Comparison of ENCODE assay signal across 10 cellular contexts in genomic region chr14:53570411-53571387, GRCh38.
DNase-seq lines count a peak whose midpoint lies in the region; ATAC-seq and TF ChIP-seq lines count a peak whose summit lies in the region.
"Had no signal": no experiment of that assay in that cellular context is flagged by ENCODE, and none has a peak within 500 bp of the region (broad histone marks: within the 10 kb centered on the region; RNA-seq: fewer than 3 reads in every experiment).

No MANE protein-coding gene starts in this region.

- no peaks in the 10 kb centered on the region for H3K4me1 Mint-ChIP-seq in natural killer cell treated with Interleukin-12 subunit alpha and Interleukin-12 subunit beta and Interleukin-15 and Interleukin-18, amount 100 ng/mL, for 72 hours (ENCODE audit: low read depth in 2 of 2)

- TF ChIP-seq POLR2A in thyroid gland (IDR thresholded peaks at IDR 0.05), result no peak

- H3K27me3 Mint-ChIP-seq in natural killer cell treated with Interleukin-12 subunit alpha and Interleukin-12 subunit beta and Interleukin-15 and Interleukin-18, amount 100 ng/mL, for 72 hours, result no peaks in the 10 kb centered on the region

- H3K9me3 ChIP-seq in thyroid gland, result no peaks in the 10 kb centered on the region

- intact Hi-C loops in thyroid gland (cut with DNase I), result no loop called here

- H3K36me3 ChIP-seq in rectal smooth muscle tissue (ENCODE audit: control insufficient read depth, insufficient read depth, low read length) (no peaks in the 10 kb centered on the region), thyroid gland (no peaks in the 10 kb centered on the region)

- H3K9ac ChIP-seq in rectal smooth muscle tissue (ENCODE audit: low read length), result no peak overlapping the region

- peaks cover 7% of the 10 kb centered on the region for H3K9me3 Mint-ChIP-seq in natural killer cell treated with Interleukin-12 subunit alpha and Interleukin-12 subunit beta and Interleukin-15 and Interleukin-18, amount 100 ng/mL, for 72 hours

- H3K27ac Mint-ChIP-seq in natural killer cell treated with Interleukin-12 subunit alpha and Interleukin-12 subunit beta and Interleukin-15 and Interleukin-18, amount 100 ng/mL, for 72 hours, result no peak overlapping the region

- H3K4me3 ChIP-seq in rectal smooth muscle tissue (ENCODE audit: low read length) (no peak overlapping the region), thyroid gland (replicated peaks in 1 of 3) (no peak overlapping the region)

- 83 to 87% methylated on average over 9 of the region's 9 CpGs for WGBS in thyroid gland, 2 donors

- H3K4me1 ChIP-seq in rectal smooth muscle tissue (ENCODE audit: control insufficient read depth, insufficient read depth, low read length), result peaks cover 27% of the 10 kb centered on the region
- no peaks in the 10 kb centered on the region for H3K4me1 ChIP-seq in thyroid gland

- H3K27ac ChIP-seq in rectal smooth muscle tissue (ENCODE audit: low read depth, low read length) (peak overlapping the region; percentile 18), thyroid gland (no peak overlapping the region)

- peaks cover 1% of the 10 kb centered on the region for H3K36me3 Mint-ChIP-seq in natural killer cell treated with Interleukin-12 subunit alpha and Interleukin-12 subunit beta and Interleukin-15 and Interleukin-18, amount 100 ng/mL, for 72 hours

- ATAC-seq in GM19023 (IDR thresholded peaks at IDR 0.05; ENCODE audit: unreplicated experiment) (peak; percentile 98), GM21717 (IDR thresholded peaks at IDR 0.05; ENCODE audit: unreplicated experiment) (peak; percentile 95), HG03175 (IDR thresholded peaks at IDR 0.05; ENCODE audit: unreplicated experiment) (peak; percentile 95)
- ATAC-seq in natural killer cell treated with Interleukin-12 subunit alpha and Interleukin-12 subunit beta and Interleukin-15 and Interleukin-18, amount 100 ng/mL, for 72 hours, result no peak

- no peak for DNase-seq in natural killer cell treated with Interleukin-12 subunit alpha and Interleukin-12 subunit beta and Interleukin-15 and Interleukin-18, amount 100 ng/mL, for 72 hours (ENCODE audit: low spot score)
- no peak for DNase-seq in thyroid gland
- DNase-seq in KG1 (lab: John Stamatoyannopoulos, UW), result no peak
- DNase-seq: activated CD4-positive, alpha-beta T cell treated with anti-CD3 and anti-CD28 coated beads, Interleukin-2, amount 50 U/mL, for 4 hours; NCI-H187 treated with DMSO at 0.1 percent for 48 hours; Right ventricle myocardium superior had no signal

- no peak overlapping the region for H3K4me3 Mint-ChIP-seq in natural killer cell treated with Interleukin-12 subunit alpha and Interleukin-12 subunit beta and Interleukin-15 and Interleukin-18, amount 100 ng/mL, for 72 hours

- TF ChIP-seq CTCF in thyroid gland (IDR thresholded peaks at IDR 0.05), result no peak

- H3K27me3 ChIP-seq in rectal smooth muscle tissue (ENCODE audit: control insufficient read depth, insufficient read depth, low read length), result no peaks in the 10 kb centered on the region
- no peaks in the 10 kb centered on the region for H3K27me3 ChIP-seq in thyroid gland

Comparison
In these comparisons a context has a peak if more than half of its experiments do, and no peak if none do; other contexts are left out.
1. ATAC-seq: peak in GM19023 (single experiment), GM21717 (single experiment) and HG03175 (single experiment); none in natural killer cell treated with Interleukin-12 subunit alpha and Interleukin-12 subunit beta and Interleukin-15 and Interleukin-18, amount 100 ng/mL, for 72 hours (0 of 2).